27 cellular contexts compared by ENCODE assay signal in the genomic region with DNA sequence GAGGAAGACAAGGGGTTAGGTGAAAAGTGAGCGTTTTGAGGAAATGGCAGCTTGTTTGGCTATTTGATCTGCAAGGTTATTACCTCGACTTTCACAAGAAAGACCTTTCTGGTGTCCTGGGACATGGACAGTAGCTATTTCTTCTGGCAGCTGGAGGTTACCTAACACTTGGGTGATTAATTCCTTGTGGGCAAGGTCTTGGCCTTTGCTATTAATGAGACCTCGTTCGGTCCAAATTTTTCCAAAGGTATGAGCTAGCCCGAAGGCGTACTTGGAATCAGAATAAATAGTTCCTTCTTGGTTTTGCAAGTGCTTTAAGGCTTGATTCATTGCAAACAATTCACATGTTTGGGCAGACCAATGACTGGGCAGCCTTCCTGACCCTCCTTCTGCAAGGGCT. TPM values are rescaled to one million over a fixed set of nuclear protein-coding genes. Genes with fewer than 3 reads are reported as not detected.
DNase-seq lines count a peak whose midpoint lies in the region; ATAC-seq and TF ChIP-seq lines count a peak whose summit lies in the region.
"Had no signal": no experiment of that assay in that cellular context is flagged by ENCODE, and none has a peak within 500 bp of the region (broad histone marks: within the 10 kb centered on the region; RNA-seq: fewer than 3 reads in every experiment).

No MANE protein-coding gene starts in this region.

- H3K36me3 ChIP-seq in lower lobe of right lung (peaks cover 11% of the 10 kb centered on the region), OCI-LY7 (ENCODE audit: insufficient read depth, low read length) (peaks cover 38% of the 10 kb centered on the region; the same call in 1 of the 2 replicates)

- H3K27me3 ChIP-seq in right cardiac atrium (ENCODE audit: control insufficient read depth, insufficient read depth) (no peaks in the 10 kb centered on the region), lower lobe of right lung (ENCODE audit: low read depth) (no peaks in the 10 kb centered on the region)

- H2AFZ ChIP-seq in OCI-LY7 (ENCODE audit: low read length): no peak overlapping the region
- H2AFZ ChIP-seq: GM23248 had no signal

- ATAC-seq in right cardiac atrium (no peak), lower lobe of right lung (no peak), GM18861 (IDR thresholded peaks at IDR 0.05; ENCODE audit: unreplicated experiment) (no peak)
- ATAC-seq: GM12878, HepG2, K562 had no signal

- H3K27me3 Mint-ChIP-seq in MCF 10A (ENCODE audit: insufficient read depth, unreplicated experiment): no peaks in the 10 kb centered on the region

- H3K27ac Mint-ChIP-seq in MCF 10A (ENCODE audit: low read depth, unreplicated experiment): no peak overlapping the region
- H3K27ac Mint-ChIP-seq: H9, HFFc6 had no signal

- H3K4me2 ChIP-seq in OCI-LY7 (ENCODE audit: low read length): no peak overlapping the region

- H3K27ac ChIP-seq in right cardiac atrium (ENCODE audit: low read length) (no peak overlapping the region), lower lobe of right lung (no peak overlapping the region), OCI-LY7 (ENCODE audit: low read depth, low read length, poor library complexity, severe bottlenecking) (no peak overlapping the region)
- H3K27ac ChIP-seq: GM23248 had no signal

- CTCF ChIA-PET in MCF 10A (lab: Yijun Ruan, JAX): interaction anchor here (0.7 to 1.0 kb wide), 5 partner anchors 13 to 114 kb away, joined by 3 to 5 read pairs (median 3); no protein-coding TSS in a partner anchor
- CTCF ChIA-PET in OCI-LY7 (lab: Charles Lee; ENCODE audit: unreplicated experiment): no interaction called here

- POLR2A ChIA-PET in MCF 10A (lab: Yijun Ruan, JAX): interaction anchor here (0.9 to 1.6 kb wide), 2 partner anchors 109 to 114 kb away, joined by 3 to 4 read pairs; no protein-coding TSS in a partner anchor
- POLR2A ChIA-PET in OCI-LY7 (lab: Charles Lee): no interaction called here

- H3K4me3 Mint-ChIP-seq in MCF 10A (ENCODE audit: unreplicated experiment): no peak overlapping the region
- H3K4me3 Mint-ChIP-seq: H9, HFFc6 had no signal

- H3K4me3 ChIP-seq in right cardiac atrium (ENCODE audit: low read length) (no peak overlapping the region), lower lobe of right lung (no peak overlapping the region), OCI-LY7 (ENCODE audit: low read depth, low read length, poor library complexity, severe bottlenecking) (no peak overlapping the region)
- H3K4me3 ChIP-seq: GM12878, GM23248, K562 had no signal

- no peaks in the 10 kb centered on the region for H3K9me3 Mint-ChIP-seq in MCF 10A (ENCODE audit: unreplicated experiment)

- no TSS peak for BruUV-seq in MCF 10A (replicated peaks; lab: Mats Ljungman, UMichigan)
- BruUV-seq in OCI-LY7 (replicated peaks; lab: Mats Ljungman, UMichigan): no TSS peak

- H4K20me1 ChIP-seq in OCI-LY7 (ENCODE audit: insufficient read depth, low read length): peaks cover 31% of the 10 kb centered on the region

- peaks cover 87% of the 10 kb centered on the region for H3K79me2 ChIP-seq in OCI-LY7 (ENCODE audit: insufficient read depth, low read depth, low read length)

- TF ChIP-seq CTCF in MCF 10A (IDR thresholded peaks at IDR 0.05; ENCODE audit: unreplicated experiment): no peak
- no peak for TF ChIP-seq CTCF in lower lobe of right lung (IDR thresholded peaks at IDR 0.05)
- TF ChIP-seq CTCF in OCI-LY7 (conservative IDR thresholded peaks at IDR 0.05; ENCODE audit: low read length): no peak

- peaks cover 29% of the 10 kb centered on the region for H3K4me1 Mint-ChIP-seq in MCF 10A (ENCODE audit: insufficient read depth, unreplicated experiment)

- no peaks in the 10 kb centered on the region for H3K9me2 ChIP-seq in OCI-LY7 (ENCODE audit: insufficient read depth, low read length)

- H3K4me1 ChIP-seq in right cardiac atrium (ENCODE audit: control insufficient read depth, insufficient read depth, low read length): peaks cover 3% of the 10 kb centered on the region
- peaks cover 19% of the 10 kb centered on the region for H3K4me1 ChIP-seq in lower lobe of right lung
- peaks cover 12% of the 10 kb centered on the region for H3K4me1 ChIP-seq in OCI-LY7 (ENCODE audit: insufficient read depth, low read length, poor library complexity, severe bottlenecking)

- H3K36me3 Mint-ChIP-seq in MCF 10A (ENCODE audit: insufficient read depth, unreplicated experiment): peaks cover 7% of the 10 kb centered on the region

- intact Hi-C loops in cardiac septum (cut with DNase I) (loop anchor here (10.0 kb wide), 1 partner anchor 439 kb away; the partner anchor contains the start of gene SLC2A6), right cardiac atrium (cut with DNase I) (loop anchor here in 2 of 4 donors (5.0 kb wide), 1 partner anchor 112 kb away; no protein-coding TSS in a partner anchor), MCF 10A (cut with micrococcal nuclease) (no loop called here), lower lobe of right lung (cut with DNase I) (no loop called here), OCI-LY7 (cut with micrococcal nuclease; ENCODE audit: unreplicated experiment) (no loop called here)

- WGBS in right cardiac atrium: 88% methylated on average over 6 of the region's 6 CpGs

- DNase-seq in cardiac septum (ENCODE audit: low spot score) (peak; percentile 2), right cardiac atrium (no peak), MCF 10A (ENCODE audit: unreplicated experiment) (peak; percentile 33), lower lobe of right lung (peak; percentile 11), amniotic stem cell (lab: John Stamatoyannopoulos, UW) (no peak), OCI-LY7 (ENCODE audit: low spot score) (no peak)
- DNase-seq in activated naive CD4-positive, alpha-beta T cell treated with anti-CD3 and anti-CD28 coated beads, Interleukin-2, amount 50 U/mL, for 16 hours: no peak
- DNase-seq: 8988T, AML-193, DMS53, GF-D8, GM23248, H9, HFFc6, MV-4-11, NCI-H1105 treated with DMSO at 0.1 percent for 48 hours, NCI-H2029 treated with DMSO at 0.1 percent for 48 hours, NCI-H345, NCI-H524, NCI-H82, Right ventricle myocardium superior had no signal

- H3K9me3 ChIP-seq in right cardiac atrium (ENCODE audit: control insufficient read depth, low read length) (no peaks in the 10 kb centered on the region), lower lobe of right lung (no peaks in the 10 kb centered on the region), OCI-LY7 (ENCODE audit: low read length) (no peaks in the 10 kb centered on the region)

RNA-seq across cellular contexts. Expression of gene GTF3C5, which starts 4.9 kb away (rescaled TPM):
- total RNA-seq in cardiac septum: 27.6 TPM
- 10 to 100 TPM; 28.9 to 41.1 (median 32.4) TPM for total RNA-seq in right cardiac atrium
- 39.2 TPM for polyA plus RNA-seq in right cardiac atrium
- 53.9 and 55.4 TPM in 2 replicates for total RNA-seq in MCF 10A (2022)
- 44.8 TPM for total RNA-seq in lower lobe of right lung
- 91.9 and 97.0 TPM in 2 replicates for total RNA-seq in OCI-LY7 (2014; rRNA removed; shearing (Covaris generic))
- total RNA-seq in OCI-LY7 (2022): 90.3 and 91.6 TPM in 2 replicates

RNA-seq across cellular contexts. Expression of gene CEL, which starts 26.1 kb away (rescaled TPM):
- total RNA-seq in cardiac septum: 0.59 TPM
- 1 to 10 TPM; 2.9 to 9.7 (median 5.2) TPM for total RNA-seq in right cardiac atrium
- polyA plus RNA-seq in right cardiac atrium: 2.8 TPM
- total RNA-seq in MCF 10A (2022): 1.4 and 1.9 TPM in 2 replicates
- 1.4 TPM for total RNA-seq in lower lobe of right lung
- total RNA-seq in OCI-LY7 (2014; rRNA removed; shearing (Covaris generic)): 0.39 and 1.2 TPM in 2 replicates
- total RNA-seq in OCI-LY7 (2022): 1.4 and 1.8 TPM in 2 replicates
- total RNA-seq: SK-MEL-5 had no signal
- polyA plus RNA-seq: GM23248 had no signal

RNA-seq across cellular contexts. Expression of gene GFI1B, which starts 57.2 kb away (rescaled TPM):
- total RNA-seq in cardiac septum: not detected
- total RNA-seq in right cardiac atrium: under 1 TPM; 0.32 to 0.56 (median 0.40) TPM
- polyA plus RNA-seq in right cardiac atrium: 0.16 TPM
- total RNA-seq in MCF 10A (2022): not detected in 2 replicates
- total RNA-seq in lower lobe of right lung: 1.1 TPM
- total RNA-seq in OCI-LY7 (2014; rRNA removed; shearing (Covaris generic)): 0.50 TPM in 1 of 2 replicates, not detected in the other
- 3.3 and 4.9 TPM in 2 replicates for total RNA-seq in OCI-LY7 (2022)
- total RNA-seq: GM12878, GM23248, H9, HT-29, Right ventricle myocardium superior had no signal
- polyA plus RNA-seq: GM23248 had no signal

Comparison
In these comparisons a context has a peak if more than half of its experiments do, and no peak if none do; other contexts are left out.
1. DNase-seq: peak in cardiac septum (single experiment), MCF 10A (single experiment) and lower lobe of right lung (single experiment); none in right cardiac atrium (0 of 3), activated naive CD4-positive, alpha-beta T cell treated with anti-CD3 and anti-CD28 coated beads, Interleukin-2, amount 50 U/mL, for 16 hours (single experiment), amniotic stem cell (single experiment) and OCI-LY7 (single experiment).